Comparison of ENCODE assay signal across 8 cellular contexts in the genomic region with DNA sequence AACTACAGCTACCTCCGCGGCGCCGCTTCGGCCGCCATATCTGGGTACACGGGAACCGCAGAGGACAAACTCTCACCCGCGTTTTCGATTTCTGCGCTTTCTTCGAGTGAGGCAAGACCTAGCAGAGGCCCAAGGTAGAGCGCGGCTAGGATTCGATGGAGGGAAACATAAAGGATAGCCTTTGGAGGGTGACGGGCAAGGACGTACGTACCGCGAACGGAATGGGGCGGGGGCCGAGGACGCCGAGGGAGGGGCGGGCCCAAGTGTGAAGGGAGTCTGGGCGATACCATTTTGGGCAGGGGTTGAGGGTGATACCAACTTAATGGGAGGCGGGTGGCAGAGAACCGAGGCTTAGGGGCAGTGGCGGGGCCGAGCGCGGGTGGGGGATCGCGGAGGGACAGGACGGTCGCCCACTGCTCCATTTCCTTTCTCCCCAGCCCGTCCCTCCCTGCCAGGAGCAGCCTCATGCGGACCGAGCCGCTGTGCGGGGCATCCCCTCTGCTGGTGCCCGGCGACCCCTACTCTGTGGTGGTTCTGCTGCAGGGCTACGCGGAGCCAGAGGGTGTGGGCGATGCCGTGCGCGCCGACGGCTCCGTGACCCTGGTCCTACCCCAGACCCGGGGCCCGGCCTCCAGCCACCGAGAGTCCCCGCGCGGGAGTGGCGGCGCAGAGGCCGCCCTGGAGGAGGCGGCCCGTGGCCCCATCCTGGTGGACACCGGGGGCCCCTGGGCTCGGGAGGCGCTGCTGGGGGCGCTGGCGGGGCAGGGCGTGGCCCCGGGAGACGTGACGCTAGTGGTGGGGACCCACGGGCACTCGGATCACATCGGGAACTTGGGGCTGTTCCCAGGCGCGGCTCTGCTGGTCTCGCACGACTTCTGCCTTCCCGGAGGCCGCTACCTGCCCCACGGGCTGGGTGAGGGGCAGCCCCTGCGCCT. TPM values are rescaled to one million over a fixed set of nuclear protein-coding genes. Genes with fewer than 3 reads are reported as not detected.
DNase-seq lines count a peak whose midpoint lies in the region; ATAC-seq and TF ChIP-seq lines count a peak whose summit lies in the region.

A gene with protein sequence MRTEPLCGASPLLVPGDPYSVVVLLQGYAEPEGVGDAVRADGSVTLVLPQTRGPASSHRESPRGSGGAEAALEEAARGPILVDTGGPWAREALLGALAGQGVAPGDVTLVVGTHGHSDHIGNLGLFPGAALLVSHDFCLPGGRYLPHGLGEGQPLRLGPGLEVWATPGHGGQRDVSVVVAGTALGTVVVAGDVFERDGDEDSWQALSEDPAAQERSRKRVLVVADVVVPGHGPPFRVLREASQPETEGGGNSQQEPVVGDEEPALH (plus strand): TSS at position 37 of the 935 bp plus-strand sequence. CDS start 429 bp downstream, at position 466.

- TF ChIP-seq CTCF in BJ (IDR thresholded peaks at IDR 0.05; ENCODE audit: insufficient read depth, low read depth, low read length) (0 out of 2 replicates have a peak, but pooled peaks have one; percentile 1), liver (IDR thresholded peaks at IDR 0.05; ENCODE audit: low read depth, low read length, missing input control) (no peak)

- no peaks in the 10 kb centered on the region for H3K9me3 ChIP-seq in liver (ENCODE audit: control insufficient read depth in 4 of 4, low read length in 3 of 4)

- H3K9ac ChIP-seq in liver (ENCODE audit: low read depth in 1 of 2, low read length in 2 of 2): peak within 1 kb of the TSS; percentile 80 to 88

- TF ChIP-seq RAD21 in liver (IDR thresholded peaks at IDR 0.05): peak in 1 of 2 donors; percentile 17

- H3K36me3 ChIP-seq in BJ (ENCODE audit: control insufficient read depth, insufficient read depth, low read length) (0 out of 2 replicates have a peak, but pooled peaks cover under 1% of the 10 kb centered on the region), liver (ENCODE audit: control insufficient read depth in 4 of 4, insufficient read depth in 3 of 4, low read depth in 1 of 4, low read length in 3 of 4) (no peaks in the 10 kb centered on the region)

- ATAC-seq in GM19328 (IDR thresholded peaks at IDR 0.05; ENCODE audit: unreplicated experiment) (peak; percentile 58), HG03521 (IDR thresholded peaks at IDR 0.05; ENCODE audit: unreplicated experiment) (peak; percentile 67)

- CTCF ChIA-PET in BJ (lab: Yijun Ruan, JAX): interaction anchor here (0.5 to 9.6 kb wide), 6 partner anchors 17 to 148 kb away, joined by 3 to 147 read pairs (median 4); a partner anchor contains a TSS

- peak within 1 kb of the TSS; percentile 96 to 99 for H3K27ac ChIP-seq in liver (ENCODE audit: low read depth in 1 of 2, low read length in 2 of 2)

- peak; percentile 26 for DNase-seq in BJ (ENCODE audit: low read depth)
- DNase-seq in NCI-H748 treated with DMSO at 0.1 percent for 48 hours (lab: John Stamatoyannopoulos, UW): peak; percentile 82
- peak; percentile 87 to 88 for DNase-seq in activated CD4-positive, alpha-beta T cell treated with anti-CD3 and anti-CD28 coated beads, Interleukin-2, amount 50 U/mL, for 4 hours
- DNase-seq in dermis blood vessel endothelial cell: peak; percentile 95
- peak; percentile 89 to 93 for DNase-seq in stimulated activated CD4-positive, alpha-beta T cell treated with anti-CD3 and anti-CD28 coated beads, Interleukin-2, amount 100 ng/mL, for 48 hours

- peak within 1 kb of the TSS; percentile 77 for H3K4me3 ChIP-seq in BJ (ENCODE audit: low read depth, low read length)
- peak within 1 kb of the TSS; percentile 80 to 90 (median 88) for H3K4me3 ChIP-seq in liver (ENCODE audit: low read depth in 1 of 3, low read length in 3 of 3)

- peaks cover 9 to 31% (median 17%) of the 10 kb centered on the region in 4 donors for H3K4me1 ChIP-seq in liver (ENCODE audit: control insufficient read depth in 4 of 4, insufficient read depth in 4 of 4, low read length in 3 of 4)

- POLR2A ChIA-PET in BJ (lab: Charles Lee): interaction anchor here (0.6 to 0.8 kb wide), 2 partner anchors 12 to 22 kb away, joined by 3 to 4 read pairs; a partner anchor contains a TSS

- under 1% methylated on average over 85 of the region's 85 CpGs for WGBS in liver

- H3K27me3 ChIP-seq in BJ (ENCODE audit: control insufficient read depth, insufficient read depth, low read length) (no peaks in the 10 kb centered on the region), liver (ENCODE audit: control insufficient read depth in 4 of 4, insufficient read depth in 4 of 4, low read length in 3 of 4) (no peaks in the 10 kb centered on the region)

TF ChIP-seq in liver, 16 proteins besides CTCF, POLR2A, EP300 and RAD21:
- TF ChIP-seq, protein P1, sequence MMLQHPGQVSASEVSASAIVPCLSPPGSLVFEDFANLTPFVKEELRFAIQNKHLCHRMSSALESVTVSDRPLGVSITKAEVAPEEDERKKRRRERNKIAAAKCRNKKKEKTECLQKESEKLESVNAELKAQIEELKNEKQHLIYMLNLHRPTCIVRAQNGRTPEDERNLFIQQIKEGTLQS (IDR thresholded peaks at IDR 0.05): no peak
- TF ChIP-seq, protein P2, sequence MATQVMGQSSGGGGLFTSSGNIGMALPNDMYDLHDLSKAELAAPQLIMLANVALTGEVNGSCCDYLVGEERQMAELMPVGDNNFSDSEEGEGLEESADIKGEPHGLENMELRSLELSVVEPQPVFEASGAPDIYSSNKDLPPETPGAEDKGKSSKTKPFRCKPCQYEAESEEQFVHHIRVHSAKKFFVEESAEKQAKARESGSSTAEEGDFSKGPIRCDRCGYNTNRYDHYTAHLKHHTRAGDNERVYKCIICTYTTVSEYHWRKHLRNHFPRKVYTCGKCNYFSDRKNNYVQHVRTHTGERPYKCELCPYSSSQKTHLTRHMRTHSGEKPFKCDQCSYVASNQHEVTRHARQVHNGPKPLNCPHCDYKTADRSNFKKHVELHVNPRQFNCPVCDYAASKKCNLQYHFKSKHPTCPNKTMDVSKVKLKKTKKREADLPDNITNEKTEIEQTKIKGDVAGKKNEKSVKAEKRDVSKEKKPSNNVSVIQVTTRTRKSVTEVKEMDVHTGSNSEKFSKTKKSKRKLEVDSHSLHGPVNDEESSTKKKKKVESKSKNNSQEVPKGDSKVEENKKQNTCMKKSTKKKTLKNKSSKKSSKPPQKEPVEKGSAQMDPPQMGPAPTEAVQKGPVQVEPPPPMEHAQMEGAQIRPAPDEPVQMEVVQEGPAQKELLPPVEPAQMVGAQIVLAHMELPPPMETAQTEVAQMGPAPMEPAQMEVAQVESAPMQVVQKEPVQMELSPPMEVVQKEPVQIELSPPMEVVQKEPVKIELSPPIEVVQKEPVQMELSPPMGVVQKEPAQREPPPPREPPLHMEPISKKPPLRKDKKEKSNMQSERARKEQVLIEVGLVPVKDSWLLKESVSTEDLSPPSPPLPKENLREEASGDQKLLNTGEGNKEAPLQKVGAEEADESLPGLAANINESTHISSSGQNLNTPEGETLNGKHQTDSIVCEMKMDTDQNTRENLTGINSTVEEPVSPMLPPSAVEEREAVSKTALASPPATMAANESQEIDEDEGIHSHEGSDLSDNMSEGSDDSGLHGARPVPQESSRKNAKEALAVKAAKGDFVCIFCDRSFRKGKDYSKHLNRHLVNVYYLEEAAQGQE (IDR thresholded peaks at IDR 0.05): peak; percentile 42
- TF ChIP-seq TAF1 (conservative IDR thresholded peaks at IDR 0.05): no peak
- peak; percentile 98 for TF ChIP-seq YY1 (IDR thresholded peaks at IDR 0.05)
- TF ChIP-seq FOXA1 (IDR thresholded peaks at IDR 0.05): no peak
- no peak for TF ChIP-seq FOXA2 (IDR thresholded peaks at IDR 0.05)
- TF ChIP-seq, protein P3, sequence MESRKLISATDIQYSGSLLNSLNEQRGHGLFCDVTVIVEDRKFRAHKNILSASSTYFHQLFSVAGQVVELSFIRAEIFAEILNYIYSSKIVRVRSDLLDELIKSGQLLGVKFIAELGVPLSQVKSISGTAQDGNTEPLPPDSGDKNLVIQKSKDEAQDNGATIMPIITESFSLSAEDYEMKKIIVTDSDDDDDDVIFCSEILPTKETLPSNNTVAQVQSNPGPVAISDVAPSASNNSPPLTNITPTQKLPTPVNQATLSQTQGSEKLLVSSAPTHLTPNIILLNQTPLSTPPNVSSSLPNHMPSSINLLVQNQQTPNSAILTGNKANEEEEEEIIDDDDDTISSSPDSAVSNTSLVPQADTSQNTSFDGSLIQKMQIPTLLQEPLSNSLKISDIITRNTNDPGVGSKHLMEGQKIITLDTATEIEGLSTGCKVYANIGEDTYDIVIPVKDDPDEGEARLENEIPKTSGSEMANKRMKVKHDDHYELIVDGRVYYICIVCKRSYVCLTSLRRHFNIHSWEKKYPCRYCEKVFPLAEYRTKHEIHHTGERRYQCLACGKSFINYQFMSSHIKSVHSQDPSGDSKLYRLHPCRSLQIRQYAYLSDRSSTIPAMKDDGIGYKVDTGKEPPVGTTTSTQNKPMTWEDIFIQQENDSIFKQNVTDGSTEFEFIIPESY (IDR thresholded peaks at IDR 0.05): no peak
- peak; percentile 15 to 39 for TF ChIP-seq RXRA (IDR thresholded peaks at IDR 0.05)
- TF ChIP-seq HNF4A (conservative IDR thresholded peaks at IDR 0.05): no peak
- TF ChIP-seq SP1 (IDR thresholded peaks at IDR 0.05): no peak
- peak; percentile 19 for TF ChIP-seq NR2F2 (IDR thresholded peaks at IDR 0.05)
- TF ChIP-seq HNF4G (IDR thresholded peaks at IDR 0.05): no peak
- peak in 1 of 2 donors; percentile 65 for TF ChIP-seq GABPA (IDR thresholded peaks at IDR 0.05 in 1 of 2, conservative IDR thresholded peaks at IDR 0.05 in 1 of 2)
- TF ChIP-seq EGR1 (IDR thresholded peaks at IDR 0.05; ENCODE audit: low read depth in 2 of 2): no peak
- TF ChIP-seq, protein P4, sequence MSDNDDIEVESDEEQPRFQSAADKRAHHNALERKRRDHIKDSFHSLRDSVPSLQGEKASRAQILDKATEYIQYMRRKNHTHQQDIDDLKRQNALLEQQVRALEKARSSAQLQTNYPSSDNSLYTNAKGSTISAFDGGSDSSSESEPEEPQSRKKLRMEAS (IDR thresholded peaks at IDR 0.05): peak; percentile 47
- no peak for TF ChIP-seq JUND (IDR thresholded peaks at IDR 0.05)

RNA-seq across cellular contexts. Expression of the gene that starts here (rescaled TPM):
- polyA plus RNA-seq in BJ (2011; rRNA removed): 1.2 and 1.6 TPM in 2 replicates
- polyA minus RNA-seq in BJ (2011; rRNA and poly(A)+ RNA removed): 0.41 and 0.62 TPM in 2 replicates
- 2.4 and 3.7 TPM in 2 replicates for total RNA-seq in dermis blood vessel endothelial cell
- 1 to 10 TPM; 1.4 TPM for total RNA-seq in liver
- 1 to 10 TPM; 1.0 to 1.3 TPM for polyA plus RNA-seq in liver

Comparison
In these comparisons a context has a peak if more than half of its experiments do, and no peak if none do; other contexts are left out.
1. Peak in every context shown above with its lines: DNase-seq, ATAC-seq, H3K4me3 ChIP-seq and H3K27ac ChIP-seq.
2. DNase-seq: peak in every context shown above with its lines; median percentile 95 in dermis blood vessel endothelial cell; 91 in stimulated activated CD4-positive, alpha-beta T cell treated with anti-CD3 and anti-CD28 coated beads, Interleukin-2, amount 100 ng/mL, for 48 hours; 88 in activated CD4-positive, alpha-beta T cell treated with anti-CD3 and anti-CD28 coated beads, Interleukin-2, amount 50 U/mL, for 4 hours; 82 in NCI-H748 treated with DMSO at 0.1 percent for 48 hours; 26 in BJ.